9 cellular contexts compared by ENCODE assay signal in genomic region chr13:30033681-30034447, GRCh38.
A peak's percentile ranks its signal among the peaks of the same experiment; 100 is the strongest.
DNase-seq lines count a peak whose midpoint lies in the region; ATAC-seq, FAIRE-seq and TF ChIP-seq lines count a peak whose summit lies in the region.
"Had no signal": no experiment of that assay in that cellular context is flagged by ENCODE, and none has a peak within 500 bp of the region (broad histone marks: within the 10 kb centered on the region; RNA-seq: fewer than 3 reads in every experiment).

No MANE protein-coding gene starts in this region.

- peak overlapping the region; percentile 69 for H3K23ac ChIP-seq in IMR-90 (ENCODE audit: low read depth, low read length)

- peak overlapping the region in 1 of 2 experiments; percentile 85; a peak in 2 of 4 replicates for H4K8ac ChIP-seq in IMR-90 (ENCODE audit: low read depth in 2 of 2, low read length in 2 of 2)

- H3K9me3 ChIP-seq in IMR-90 (ENCODE audit: control insufficient read depth, insufficient read depth, low read length), result no peaks in the 10 kb centered on the region
- no peaks in the 10 kb centered on the region for H3K9me3 ChIP-seq in astrocyte (ENCODE audit: insufficient read depth, low read depth, low read length)
- H3K9me3 ChIP-seq in prostate gland, result no peaks in the 10 kb centered on the region

- H3K9ac ChIP-seq in IMR-90 (ENCODE audit: low read depth, low read length) (no peak overlapping the region), astrocyte (ENCODE audit: low read length) (peak overlapping the region; percentile 57)

- peak overlapping the region; percentile 87 for H3K14ac ChIP-seq in IMR-90 (replicated peaks; ENCODE audit: low read depth, low read length)

- H4K5ac ChIP-seq in IMR-90 (ENCODE audit: low read depth, low read length), result no peak overlapping the region; the same call in 1 of the 2 replicates

- peaks cover 17% of the 10 kb centered on the region for H3K4me1 Mint-ChIP-seq in astrocyte (ENCODE audit: low read depth, unreplicated experiment)

- CTCF ChIA-PET in IMR-90 (lab: Yijun Ruan, JAX), result interaction anchor here (1.0 kb wide), 1 partner anchor 79 kb away, joined by 3 read pairs; no protein-coding TSS in a partner anchor

- H3K4me2 ChIP-seq in IMR-90 (ENCODE audit: low read depth, low read length) (peak overlapping the region; percentile 70), astrocyte (ENCODE audit: low read length) (peak overlapping the region; percentile 68)

- H3K27ac ChIP-seq in IMR-90 (ENCODE audit: insufficient read depth, low read length) (no peak overlapping the region; the same call in 1 of the 2 replicates), astrocyte (ENCODE audit: low read depth, low read length) (peak overlapping the region; percentile 71), prostate gland (no peak overlapping the region)

- no peak overlapping the region for H3K4me3 ChIP-seq in IMR-90 (ENCODE audit: insufficient read depth, low read depth, low read length)
- H3K4me3 ChIP-seq in astrocyte (ENCODE audit: insufficient read depth, low read depth, low read length), result peak overlapping the region; percentile 22
- no peak overlapping the region for H3K4me3 ChIP-seq in prostate gland

- H3K4me1 ChIP-seq in IMR-90 (ENCODE audit: control insufficient read depth, insufficient read depth, low read length) (peaks cover 17% of the 10 kb centered on the region), astrocyte (ENCODE audit: insufficient read depth, low read length) (peaks cover 18% of the 10 kb centered on the region), prostate gland (replicated peaks) (no peaks in the 10 kb centered on the region)

- H2AFZ ChIP-seq in IMR-90 (replicated peaks; ENCODE audit: low read length, poor library complexity) (peak overlapping the region; percentile 85), astrocyte (ENCODE audit: low read depth, low read length) (peak overlapping the region; percentile 31)

- peak overlapping the region; percentile 79 for H3K27ac Mint-ChIP-seq in astrocyte (ENCODE audit: unreplicated experiment)

- no peaks in the 10 kb centered on the region for H3K36me3 Mint-ChIP-seq in astrocyte (ENCODE audit: low read depth, unreplicated experiment)

- 0 out of 4 replicates have a peak, but pooled peaks cover 0 to 5% of the 10 kb centered on the region in 2 experiments for H3K79me1 ChIP-seq in IMR-90 (ENCODE audit: low read depth in 1 of 2, low read length in 2 of 2)

- POLR2A ChIA-PET in IMR-90 (lab: Charles Lee; ENCODE audit: unreplicated experiment), result no interaction called here

- peak overlapping the region; percentile 62; the same call in 1 of the 2 replicates for H3K18ac ChIP-seq in IMR-90 (ENCODE audit: low read depth, low read length)

- peak overlapping the region; percentile 91 for H3K4ac ChIP-seq in IMR-90 (ENCODE audit: low read depth, low read length)

- H2AK5ac ChIP-seq in IMR-90 (ENCODE audit: low read depth, low read length), result peak overlapping the region; percentile 94

- H4K91ac ChIP-seq in IMR-90 (ENCODE audit: insufficient read depth, low read depth, low read length), result peak overlapping the region; percentile 60; the same call in 1 of the 2 replicates

- no peaks in the 10 kb centered on the region for H3K9me3 Mint-ChIP-seq in astrocyte (ENCODE audit: unreplicated experiment)

- peak overlapping the region; percentile 82; the same call in 1 of the 3 replicates for H2BK15ac ChIP-seq in IMR-90 (ENCODE audit: low read depth, low read length)

- no CpG with 5 or more reads among the region's 5 CpGs for WGBS in IMR-90 (ENCODE audit: extremely low coverage in 2 of 2, insufficient read length in 1 of 2), 2 experiments
- 47% methylated on average over 5 of the region's 5 CpGs for WGBS in prostate gland

- peak; percentile 92 for DNase-seq in AG08395 (ENCODE audit: low spot score)
- DNase-seq in IMR-90, result peak; percentile 97
- peak; percentile 97 for DNase-seq in astrocyte (ENCODE audit: low read depth)
- peak; percentile 51 for DNase-seq in medulla oblongata (ENCODE audit: extremely low spot score)
- no peak for DNase-seq in cerebellum (ENCODE audit: low spot score)
- DNase-seq in prostate gland (ENCODE audit: low spot score), result no peak
- DNase-seq in activated gamma-delta T cell treated with Interleukin-2 at 50 U/mL for 16 hours, result no peak
- DNase-seq: NCI-H524 had no signal

- no peaks in the 10 kb centered on the region for H4K20me1 ChIP-seq in IMR-90 (ENCODE audit: insufficient read depth, low read length)
- H4K20me1 ChIP-seq in astrocyte (ENCODE audit: insufficient read depth, low read length), result no peaks in the 10 kb centered on the region

- no peak for TF ChIP-seq CTCF in IMR-90 (conservative IDR thresholded peaks at IDR 0.05; ENCODE audit: low read depth, low read length)
- TF ChIP-seq CTCF in astrocyte (IDR thresholded peaks at IDR 0.05; ENCODE audit: insufficient read depth, low read depth, low read length), result no peak
- TF ChIP-seq CTCF in prostate gland (IDR thresholded peaks at IDR 0.05), result no peak

- H3K36me3 ChIP-seq in IMR-90 (ENCODE audit: control insufficient read depth, insufficient read depth, low read length) (no peaks in the 10 kb centered on the region), astrocyte (ENCODE audit: insufficient read depth, low read length) (no peaks in the 10 kb centered on the region), prostate gland (no peaks in the 10 kb centered on the region)

- TF ChIP-seq POLR2A in IMR-90 (IDR thresholded peaks at IDR 0.05; ENCODE audit: low read depth, low read length), result no peak
- no peak for TF ChIP-seq POLR2A in prostate gland (IDR thresholded peaks at IDR 0.05)

- intact Hi-C loops in IMR-90 (cut with micrococcal nuclease) (no loop called here), prostate gland (cut with DNase I) (no loop called here)

- peak overlapping the region; percentile 71 for H2BK5ac ChIP-seq in IMR-90 (ENCODE audit: low read depth, low read length, poor library complexity, severe bottlenecking)

- FAIRE-seq in astrocyte (lab: Jason Lieb, UNC), result peak; percentile 98

- H3K27me3 ChIP-seq in IMR-90 (ENCODE audit: control insufficient read depth, insufficient read depth, low read length) (no peaks in the 10 kb centered on the region), astrocyte (ENCODE audit: insufficient read depth, low read length) (no peaks in the 10 kb centered on the region), prostate gland (replicated peaks; ENCODE audit: insufficient read depth) (no peaks in the 10 kb centered on the region)

- BruUV-seq in IMR-90 (replicated peaks; lab: Mats Ljungman, UMichigan), result no TSS peak

- ATAC-seq in IMR-90 (ENCODE audit: low read depth), result peak; percentile 98
- ATAC-seq in GM19452 (IDR thresholded peaks at IDR 0.05; ENCODE audit: unreplicated experiment), result no peak

- H3K9me1 ChIP-seq in IMR-90 (ENCODE audit: insufficient read depth, low read length), result peaks cover 21% of the 10 kb centered on the region

- in situ Hi-C loops in IMR-90 (cut with MboI; ENCODE audit: low sequenced_read_pairs), result no loop called here

- no peak; the same call in 1 of the 2 replicates for TF ChIP-seq RAD21 in IMR-90 (IDR thresholded peaks at IDR 0.05; ENCODE audit: low read length)

- H2BK20ac ChIP-seq in IMR-90 (ENCODE audit: low read depth, low read length), result peak overlapping the region; percentile 96

- no peaks in the 10 kb centered on the region for H3K79me2 ChIP-seq in astrocyte (ENCODE audit: insufficient read depth, low read length)

- no peaks in the 10 kb centered on the region for H3K27me3 Mint-ChIP-seq in astrocyte (ENCODE audit: low read depth, unreplicated experiment)

- peak overlapping the region; percentile 30; the same call in 1 of the 2 replicates for H3K56ac ChIP-seq in IMR-90 (ENCODE audit: extremely low read depth, insufficient read depth, low read length)

- H2AK9ac ChIP-seq in IMR-90 (replicated peaks; ENCODE audit: low read depth, low read length, poor library complexity), result no peak overlapping the region

- dilution Hi-C loops in IMR-90 (cut with HindIII; ENCODE audit: low sequenced_read_pairs, unreplicated experiment), result no loop called here

- peak overlapping the region; percentile 96 for H2BK120ac ChIP-seq in IMR-90 (ENCODE audit: low read depth, low read length)

- no peak overlapping the region for H3K4me3 Mint-ChIP-seq in astrocyte (ENCODE audit: unreplicated experiment)

TF ChIP-seq in IMR-90, 13 proteins besides CTCF, POLR2A, EP300 and RAD21:
- TF ChIP-seq MAFK (IDR thresholded peaks at IDR 0.05; ENCODE audit: low read depth, low read length) (peak; percentile 36; the same call in 1 of the 2 replicates), FOS (IDR thresholded peaks at IDR 0.05; ENCODE audit: low read depth, low read length) (peak; percentile 85), RCOR1 (IDR thresholded peaks at IDR 0.05; ENCODE audit: insufficient replicate concordance, low read length) (peak; percentile 41), BHLHE40 (IDR thresholded peaks at IDR 0.05; ENCODE audit: low read depth, low read length) (no peak), CEBPB (IDR thresholded peaks at IDR 0.05; ENCODE audit: low read depth, low read length) (peak; percentile 4; the same call in 1 of the 2 replicates), CHD1 (IDR thresholded peaks at IDR 0.05; ENCODE audit: low read depth, low read length) (no peak), NFE2L2 (IDR thresholded peaks at IDR 0.05; ENCODE audit: low read depth, low read length) (peak; percentile 55; the same call in 1 of the 2 replicates)

Comparison
In these comparisons a context has a peak if more than half of its experiments do, and no peak if none do; other contexts are left out.
1. DNase-seq: peak in AG08395 (single experiment), IMR-90 (single experiment), astrocyte (single experiment) and medulla oblongata (single experiment); none in cerebellum (single experiment), prostate gland (single experiment) and activated gamma-delta T cell treated with Interleukin-2 at 50 U/mL for 16 hours (single experiment).